Comparison of ENCODE assay signal across 8 cellular contexts in the genomic region with DNA sequence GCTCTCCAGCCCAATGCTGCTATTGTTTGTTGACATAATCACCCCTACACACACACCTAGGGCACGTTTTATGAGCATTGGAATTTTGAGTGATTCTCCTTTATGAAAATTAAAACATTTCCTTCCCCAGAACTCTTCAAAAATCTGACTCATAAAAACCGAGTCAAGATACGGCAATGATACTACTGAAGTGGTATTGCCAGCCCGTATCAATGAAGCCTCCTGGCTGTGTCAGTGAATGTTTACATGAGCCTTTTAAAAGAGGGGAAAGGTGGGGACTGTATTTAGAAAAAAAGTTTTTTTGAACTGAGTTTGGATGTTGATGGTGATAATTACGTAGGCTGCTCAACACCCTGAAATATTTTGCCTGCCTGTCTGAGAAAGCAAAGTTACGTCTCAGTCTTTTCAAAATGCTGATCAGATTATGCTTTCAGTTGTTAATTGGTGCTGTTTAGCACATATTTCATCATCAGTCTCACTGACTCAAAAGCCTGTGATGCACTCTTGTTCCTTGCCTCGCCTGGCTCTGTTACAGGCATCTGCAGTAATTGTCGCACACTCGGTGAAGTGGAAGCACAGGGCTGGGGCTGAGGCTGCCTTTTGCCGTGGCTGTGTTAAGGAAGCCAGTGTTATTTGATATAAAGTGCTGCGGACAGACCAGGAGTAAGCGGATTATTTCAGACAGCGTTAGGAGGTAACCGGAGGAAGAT.
A peak's percentile ranks its signal among the peaks of the same experiment; 100 is the strongest.
DNase-seq lines count a peak whose midpoint lies in the region; ATAC-seq and TF ChIP-seq lines count a peak whose summit lies in the region.

No MANE protein-coding gene starts in this region.

- CTCF ChIA-PET in CD4-positive, alpha-beta memory T cell (lab: Charles Lee; ENCODE audit: partially characterized antibody), result no interaction called here

- no peaks in the 10 kb centered on the region for H3K4me1 ChIP-seq in CD4-positive, alpha-beta memory T cell (ENCODE audit: insufficient read depth, low read length)

- H3K27me3 Mint-ChIP-seq in CD4-positive, alpha-beta memory T cell, result no peaks in the 10 kb centered on the region
- no peaks in the 10 kb centered on the region for H3K27me3 Mint-ChIP-seq in stimulated activated naive CD8-positive, alpha-beta T cell treated with anti-CD3 and anti-CD28 coated beads, Interleukin-15, amount 100 ng/mL, for 72 hours

- ATAC-seq in omental fat pad (ENCODE audit: low FRiP score) (peak; percentile 92), HG02678 (IDR thresholded peaks at IDR 0.05; ENCODE audit: unreplicated experiment) (no peak), HG03280 (IDR thresholded peaks at IDR 0.05; ENCODE audit: unreplicated experiment) (no peak)
- ATAC-seq in stimulated activated naive CD8-positive, alpha-beta T cell treated with anti-CD3 and anti-CD28 coated beads, Interleukin-15, amount 100 ng/mL, for 72 hours, result no peak

- H3K9me3 ChIP-seq in CD4-positive, alpha-beta memory T cell (ENCODE audit: control insufficient read depth in 1 of 2, low read length in 2 of 2), result no peaks in the 10 kb centered on the region

- H3K27me3 ChIP-seq in CD4-positive, alpha-beta memory T cell (ENCODE audit: insufficient read depth, low read length), result no peaks in the 10 kb centered on the region

- H3K36me3 Mint-ChIP-seq in CD4-positive, alpha-beta memory T cell, result peaks cover 10 to 29% of the 10 kb centered on the region in 2 donors

- H3K4me3 ChIP-seq in fibroblast of mammary gland (ENCODE audit: control insufficient read depth, low read depth, low read length), result no peak overlapping the region
- H3K4me3 ChIP-seq in CD4-positive, alpha-beta memory T cell (ENCODE audit: low read length in 2 of 2), result no peak overlapping the region

- no peaks in the 10 kb centered on the region for H3K4me1 Mint-ChIP-seq in CD4-positive, alpha-beta memory T cell
- peaks cover 8% of the 10 kb centered on the region for H3K4me1 Mint-ChIP-seq in stimulated activated naive CD8-positive, alpha-beta T cell treated with anti-CD3 and anti-CD28 coated beads, Interleukin-15, amount 100 ng/mL, for 72 hours

- no peak overlapping the region for H3K4me3 Mint-ChIP-seq in CD4-positive, alpha-beta memory T cell
- no peak overlapping the region for H3K4me3 Mint-ChIP-seq in stimulated activated naive CD8-positive, alpha-beta T cell treated with anti-CD3 and anti-CD28 coated beads, Interleukin-15, amount 100 ng/mL, for 72 hours

- H3K27ac ChIP-seq in CD4-positive, alpha-beta memory T cell (ENCODE audit: low read depth, low read length), result no peak overlapping the region

- no peak overlapping the region for H3K27ac Mint-ChIP-seq in CD4-positive, alpha-beta memory T cell
- H3K27ac Mint-ChIP-seq in stimulated activated naive CD8-positive, alpha-beta T cell treated with anti-CD3 and anti-CD28 coated beads, Interleukin-15, amount 100 ng/mL, for 72 hours, result no peak overlapping the region

- POLR2A ChIA-PET in CD4-positive, alpha-beta memory T cell (lab: Charles Lee; ENCODE audit: partially characterized antibody), result no interaction called here

- intact Hi-C loops in CD4-positive, alpha-beta memory T cell (cut with micrococcal nuclease), result no loop called here

- H3K9me3 Mint-ChIP-seq in CD4-positive, alpha-beta memory T cell, result peaks cover 2 to 20% (median 9%) of the 10 kb centered on the region in 8 donors
- H3K9me3 Mint-ChIP-seq in stimulated activated naive CD8-positive, alpha-beta T cell treated with anti-CD3 and anti-CD28 coated beads, Interleukin-15, amount 100 ng/mL, for 72 hours, result peaks cover 17 to 29% of the 10 kb centered on the region in 2 donors

- DNase-seq in AG20443 (ENCODE audit: low spot score) (peak; percentile 81), NCI-H524 treated with DMSO at 0.1 percent for 48 hours (lab: John Stamatoyannopoulos, UW) (peak; percentile 67), fibroblast of mammary gland (ENCODE audit: low read depth) (peak; percentile 82), omental fat pad (ENCODE audit: low spot score) (no peak)
- DNase-seq in CD4-positive, alpha-beta memory T cell, result no peak
- no peak for DNase-seq in stimulated activated naive CD8-positive, alpha-beta T cell treated with anti-CD3 and anti-CD28 coated beads, Interleukin-15, amount 100 ng/mL, for 72 hours

- no peaks in the 10 kb centered on the region for H3K36me3 ChIP-seq in CD4-positive, alpha-beta memory T cell (ENCODE audit: insufficient read depth, low read length)

- TF ChIP-seq CTCF in fibroblast of mammary gland (conservative IDR thresholded peaks at IDR 0.05; ENCODE audit: control insufficient read depth, insufficient read depth, low read depth, low read length), result no peak
- TF ChIP-seq CTCF in omental fat pad (IDR thresholded peaks at IDR 0.05), result no peak

Comparison
In these comparisons a context has a peak if more than half of its experiments do, and no peak if none do; other contexts are left out.
1. DNase-seq: peak in AG20443 (single experiment), NCI-H524 treated with DMSO at 0.1 percent for 48 hours (single experiment) and fibroblast of mammary gland (single experiment); none in omental fat pad (single experiment), CD4-positive, alpha-beta memory T cell (0 of 5) and stimulated activated naive CD8-positive, alpha-beta T cell treated with anti-CD3 and anti-CD28 coated beads, Interleukin-15, amount 100 ng/mL, for 72 hours (0 of 2).